ENCODE assay signal across 1 cellular context in genomic region chr2:207625014-207625755, GRCh38.
TF ChIP-seq lines count a peak whose summit lies in the region.

TSS of gene METTL21A (minus strand) at chr2:207625394. CDS start at chr2:207624375, 1,019 bp downstream.

TF ChIP-seq in SK-N-SH, 30 proteins besides CTCF, POLR2A, EP300 and RAD21 (continued from another document):
- TF ChIP-seq PBX3 (IDR thresholded peaks at IDR 0.05) (no peak), RFX5 (IDR thresholded peaks at IDR 0.05; ENCODE audit: low read length) (no peak), GABPA (IDR thresholded peaks at IDR 0.05; ENCODE audit: low read depth) (peak; percentile 73), JUND (IDR thresholded peaks at IDR 0.05) (no peak), GATA2 (CRISPR knock-in tag; IDR thresholded peaks at IDR 0.05) (no peak), MAX (IDR thresholded peaks at IDR 0.05; ENCODE audit: low read depth) (peak; percentile 73; the same call in 1 of the 2 replicates), TCF12 (IDR thresholded peaks at IDR 0.05) (peak; percentile 32; the same call in 1 of the 2 replicates), MXI1 (IDR thresholded peaks at IDR 0.05; ENCODE audit: low read depth, low read length) (no peak), FOSL2 (IDR thresholded peaks at IDR 0.05; ENCODE audit: borderline replicate concordance, low read depth) (no peak), RXRA (IDR thresholded peaks at IDR 0.05; ENCODE audit: borderline replicate concordance, low read depth) (0 out of 2 replicates have a peak, but pooled peaks have one; percentile 24), USF2 (IDR thresholded peaks at IDR 0.05; ENCODE audit: borderline replicate concordance, low read depth, low read length) (no peak), YY1 (IDR thresholded peaks at IDR 0.05; ENCODE audit: low read depth) (no peak; the same call in 1 of the 2 replicates), EZH2phosphoT487 (IDR thresholded peaks at IDR 0.05; ENCODE audit: borderline replicate concordance, low read depth) (no peak), NFIC (IDR thresholded peaks at IDR 0.05; ENCODE audit: borderline replicate concordance) (0 out of 2 replicates have a peak, but pooled peaks have one; percentile 4), ELF1 (IDR thresholded peaks at IDR 0.05) (peak; percentile 52; the same call in 1 of the 2 replicates), TAF1 (IDR thresholded peaks at IDR 0.05; ENCODE audit: borderline replicate concordance, low read depth, low read length) (no peak; the same call in 1 of the 2 replicates), IRF3 (IDR thresholded peaks at IDR 0.05; ENCODE audit: low read depth, low read length) (no peak), MEF2A (IDR thresholded peaks at IDR 0.05; ENCODE audit: borderline replicate concordance, low read depth) (no peak), RCOR1 (IDR thresholded peaks at IDR 0.05; ENCODE audit: low read length) (0 out of 2 replicates have a peak, but pooled peaks have one; percentile 34), POLR2AphosphoS5 (IDR thresholded peaks at IDR 0.05; ENCODE audit: low read depth, low read length) (no peak)
